8 cellular contexts compared by ENCODE assay signal in genomic region chr1:6440198-6441126, GRCh38. TPM values are rescaled to one million over a fixed set of nuclear protein-coding genes. Genes with fewer than 3 reads are reported as not detected.
DNase-seq lines count a peak whose midpoint lies in the region; ATAC-seq and TF ChIP-seq lines count a peak whose summit lies in the region.

No MANE protein-coding gene starts in this region.

- TF ChIP-seq CTCF in CD14-positive monocyte (IDR thresholded peaks at IDR 0.05) (peak; percentile 53), ascending aorta (IDR thresholded peaks at IDR 0.05) (peak in 1 of 3 experiments; percentile 15), left lung (IDR thresholded peaks at IDR 0.05) (peak in 1 of 2 donors; percentile 23)

- intact Hi-C loops in CD14-positive monocyte (cut with micrococcal nuclease) (no loop called here), ascending aorta (cut with DNase I) (no loop called here), left lung (cut with DNase I) (no loop called here)

- peak; percentile 48 for ATAC-seq in HG02981 (IDR thresholded peaks at IDR 0.05; ENCODE audit: unreplicated experiment)
- peak; percentile 81 for ATAC-seq in left lung
- ATAC-seq in stimulated activated effector memory CD8-positive, alpha-beta T cell treated with anti-CD3 and anti-CD28 coated beads, Interleukin-12 subunit alpha, Interleukin-12 subunit beta, amount 100 ng/mL, for 72 hours: peak; percentile 90

- H3K27ac Mint-ChIP-seq in CD14-positive monocyte: no peak overlapping the region
- H3K27ac Mint-ChIP-seq in stimulated activated effector memory CD8-positive, alpha-beta T cell treated with anti-CD3 and anti-CD28 coated beads, Interleukin-12 subunit alpha, Interleukin-12 subunit beta, amount 100 ng/mL, for 72 hours: no peak overlapping the region

- H3K4me3 ChIP-seq in ascending aorta (peak overlapping the region; percentile 30 to 42), left lung (peak overlapping the region in 1 of 2 donors; percentile 14)

- peak overlapping the region; percentile 27 to 87 for H3K4me3 Mint-ChIP-seq in CD14-positive monocyte
- peak overlapping the region; percentile 34 for H3K4me3 Mint-ChIP-seq in stimulated activated effector memory CD8-positive, alpha-beta T cell treated with anti-CD3 and anti-CD28 coated beads, Interleukin-12 subunit alpha, Interleukin-12 subunit beta, amount 100 ng/mL, for 72 hours

- no peaks in the 10 kb centered on the region for H3K36me3 Mint-ChIP-seq in CD14-positive monocyte
- no peaks in the 10 kb centered on the region for H3K36me3 Mint-ChIP-seq in stimulated activated effector memory CD8-positive, alpha-beta T cell treated with anti-CD3 and anti-CD28 coated beads, Interleukin-12 subunit alpha, Interleukin-12 subunit beta, amount 100 ng/mL, for 72 hours

- H3K27me3 ChIP-seq in ascending aorta (peaks cover 9% of the 10 kb centered on the region), left lung (peaks cover 0 to 88% of the 10 kb centered on the region in 2 donors)

- H3K4me1 ChIP-seq in ascending aorta (no peaks in the 10 kb centered on the region), left lung (peaks cover 0 to 10% of the 10 kb centered on the region in 2 donors)

- no peaks in the 10 kb centered on the region for H3K36me3 ChIP-seq in ascending aorta
- no peaks in the 10 kb centered on the region for H3K36me3 ChIP-seq in left lung

- H3K27ac ChIP-seq in ascending aorta (no peak overlapping the region), left lung (no peak overlapping the region)

- H3K4me1 Mint-ChIP-seq in CD14-positive monocyte: peaks cover 5% of the 10 kb centered on the region
- H3K4me1 Mint-ChIP-seq in stimulated activated effector memory CD8-positive, alpha-beta T cell treated with anti-CD3 and anti-CD28 coated beads, Interleukin-12 subunit alpha, Interleukin-12 subunit beta, amount 100 ng/mL, for 72 hours: peaks cover 25% of the 10 kb centered on the region

- H3K9me3 ChIP-seq in ascending aorta (no peaks in the 10 kb centered on the region), left lung (no peaks in the 10 kb centered on the region)

- H3K9me3 Mint-ChIP-seq in CD14-positive monocyte: peaks cover 0 to 8% (median 0%) of the 10 kb centered on the region in 7 donors
- H3K9me3 Mint-ChIP-seq in stimulated activated effector memory CD8-positive, alpha-beta T cell treated with anti-CD3 and anti-CD28 coated beads, Interleukin-12 subunit alpha, Interleukin-12 subunit beta, amount 100 ng/mL, for 72 hours: no peaks in the 10 kb centered on the region

- DNase-seq in CD14-positive monocyte (ENCODE audit: low spot score) (no peak), T-helper 22 cell (ENCODE audit: low read depth) (peak; percentile 69), ascending aorta (ENCODE audit: low spot score in 2 of 2) (no peak), left lung (peak; percentile 51 to 90), NCI-H1092 treated with DMSO at 0.1 percent for 48 hours (lab: John Stamatoyannopoulos, UW) (no peak), DMS79 treated with DMSO at 0.1 percent for 48 hours (lab: John Stamatoyannopoulos, UW) (no peak)
- peak in 1 of 2 donors; percentile 54 for DNase-seq in stimulated activated effector memory CD8-positive, alpha-beta T cell treated with anti-CD3 and anti-CD28 coated beads, Interleukin-12 subunit alpha, Interleukin-12 subunit beta, amount 100 ng/mL, for 72 hours (ENCODE audit: low spot score in 2 of 2)

- H3K27me3 Mint-ChIP-seq in CD14-positive monocyte (ENCODE audit: low read depth in 3 of 3): peaks cover 28 to 65% (median 38%) of the 10 kb centered on the region in 3 donors

RNA-seq across cellular contexts. Expression of gene ESPN, which starts 15.9 kb away (rescaled TPM):
- polyA plus RNA-seq in CD14-positive monocyte: not detected
- total RNA-seq in ascending aorta (2.2 TPM), left lung (1 to 10 TPM; 1.2 to 3.7 TPM)

RNA-seq across cellular contexts. Expression of gene HES2, which starts 20.7 kb away (rescaled TPM):
- not detected for polyA plus RNA-seq in CD14-positive monocyte
- total RNA-seq in ascending aorta (not detected), left lung (1 to 10 TPM; 1.6 to 6.6 TPM)

RNA-seq across cellular contexts. Expression of gene TNFRSF25, which starts 25.5 kb away (rescaled TPM):
- under 1 TPM; 0.33 to 0.48 TPM for polyA plus RNA-seq in CD14-positive monocyte
- total RNA-seq in ascending aorta (18.0 TPM), left lung (1 to 10 TPM; 5.6 to 8.4 TPM)

RNA-seq across cellular contexts. Expression of gene ACOT7, which starts 46.9 kb away (rescaled TPM):
- 1 to 10 TPM in 1 of 2 donors, under 1 TPM in 1; 0.63 to 1.4 TPM for polyA plus RNA-seq in CD14-positive monocyte
- 16.1 TPM for total RNA-seq in ascending aorta
- total RNA-seq in left lung: 10 to 100 TPM; 28.8 to 30.1 TPM

RNA-seq across cellular contexts. Expression of gene PLEKHG5, which starts 51.0 kb away (rescaled TPM):
- polyA plus RNA-seq in CD14-positive monocyte: not detected
- 11.4 TPM for total RNA-seq in ascending aorta
- 10 to 100 TPM in 1 of 2 donors, 1 to 10 TPM in 1; 6.3 to 10.7 TPM for total RNA-seq in left lung

Comparison
In these comparisons a context has a peak if more than half of its experiments do, and no peak if none do; other contexts are left out.
1. DNase-seq: peak in T-helper 22 cell (single experiment) and left lung (2 of 2); none in CD14-positive monocyte (single experiment), ascending aorta (0 of 2), NCI-H1092 treated with DMSO at 0.1 percent for 48 hours (single experiment) and DMS79 treated with DMSO at 0.1 percent for 48 hours (single experiment).
2. Peak in every context shown above with its lines, with median percentiles within 50 percentile points of each other: ATAC-seq.